1 cellular context compared by ENCODE assay signal in genomic region chr11:118338637-118339061, GRCh38.
TF ChIP-seq lines count a peak whose summit lies in the region.

No MANE protein-coding gene starts in this region.

TF ChIP-seq in GM12878, 131 proteins besides CTCF, POLR2A, EP300 and RAD21:
- TF ChIP-seq ZBTB33 (IDR thresholded peaks at IDR 0.05) = no peak
- peak; percentile 41; a peak in 2 of 4 replicates for TF ChIP-seq IKZF2 (IDR thresholded peaks at IDR 0.05)
- TF ChIP-seq ATF7 (IDR thresholded peaks at IDR 0.05; ENCODE audit: low read depth) = peak; percentile 91
- TF ChIP-seq, protein P1, sequence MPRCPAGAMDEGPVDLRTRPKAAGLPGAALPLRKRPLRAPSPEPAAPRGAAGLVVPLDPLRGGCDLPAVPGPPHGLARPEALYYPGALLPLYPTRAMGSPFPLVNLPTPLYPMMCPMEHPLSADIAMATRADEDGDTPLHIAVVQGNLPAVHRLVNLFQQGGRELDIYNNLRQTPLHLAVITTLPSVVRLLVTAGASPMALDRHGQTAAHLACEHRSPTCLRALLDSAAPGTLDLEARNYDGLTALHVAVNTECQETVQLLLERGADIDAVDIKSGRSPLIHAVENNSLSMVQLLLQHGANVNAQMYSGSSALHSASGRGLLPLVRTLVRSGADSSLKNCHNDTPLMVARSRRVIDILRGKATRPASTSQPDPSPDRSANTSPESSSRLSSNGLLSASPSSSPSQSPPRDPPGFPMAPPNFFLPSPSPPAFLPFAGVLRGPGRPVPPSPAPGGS (IDR thresholded peaks at IDR 0.05; ENCODE audit: borderline replicate concordance, insufficient read depth, low read depth, low read length, poor library complexity, severe bottlenecking) = no peak
- no peak for TF ChIP-seq SIN3A (IDR thresholded peaks at IDR 0.05; ENCODE audit: low read depth, low read length)
- TF ChIP-seq ZNF217 (IDR thresholded peaks at IDR 0.05) = no peak
- TF ChIP-seq, protein P2, sequence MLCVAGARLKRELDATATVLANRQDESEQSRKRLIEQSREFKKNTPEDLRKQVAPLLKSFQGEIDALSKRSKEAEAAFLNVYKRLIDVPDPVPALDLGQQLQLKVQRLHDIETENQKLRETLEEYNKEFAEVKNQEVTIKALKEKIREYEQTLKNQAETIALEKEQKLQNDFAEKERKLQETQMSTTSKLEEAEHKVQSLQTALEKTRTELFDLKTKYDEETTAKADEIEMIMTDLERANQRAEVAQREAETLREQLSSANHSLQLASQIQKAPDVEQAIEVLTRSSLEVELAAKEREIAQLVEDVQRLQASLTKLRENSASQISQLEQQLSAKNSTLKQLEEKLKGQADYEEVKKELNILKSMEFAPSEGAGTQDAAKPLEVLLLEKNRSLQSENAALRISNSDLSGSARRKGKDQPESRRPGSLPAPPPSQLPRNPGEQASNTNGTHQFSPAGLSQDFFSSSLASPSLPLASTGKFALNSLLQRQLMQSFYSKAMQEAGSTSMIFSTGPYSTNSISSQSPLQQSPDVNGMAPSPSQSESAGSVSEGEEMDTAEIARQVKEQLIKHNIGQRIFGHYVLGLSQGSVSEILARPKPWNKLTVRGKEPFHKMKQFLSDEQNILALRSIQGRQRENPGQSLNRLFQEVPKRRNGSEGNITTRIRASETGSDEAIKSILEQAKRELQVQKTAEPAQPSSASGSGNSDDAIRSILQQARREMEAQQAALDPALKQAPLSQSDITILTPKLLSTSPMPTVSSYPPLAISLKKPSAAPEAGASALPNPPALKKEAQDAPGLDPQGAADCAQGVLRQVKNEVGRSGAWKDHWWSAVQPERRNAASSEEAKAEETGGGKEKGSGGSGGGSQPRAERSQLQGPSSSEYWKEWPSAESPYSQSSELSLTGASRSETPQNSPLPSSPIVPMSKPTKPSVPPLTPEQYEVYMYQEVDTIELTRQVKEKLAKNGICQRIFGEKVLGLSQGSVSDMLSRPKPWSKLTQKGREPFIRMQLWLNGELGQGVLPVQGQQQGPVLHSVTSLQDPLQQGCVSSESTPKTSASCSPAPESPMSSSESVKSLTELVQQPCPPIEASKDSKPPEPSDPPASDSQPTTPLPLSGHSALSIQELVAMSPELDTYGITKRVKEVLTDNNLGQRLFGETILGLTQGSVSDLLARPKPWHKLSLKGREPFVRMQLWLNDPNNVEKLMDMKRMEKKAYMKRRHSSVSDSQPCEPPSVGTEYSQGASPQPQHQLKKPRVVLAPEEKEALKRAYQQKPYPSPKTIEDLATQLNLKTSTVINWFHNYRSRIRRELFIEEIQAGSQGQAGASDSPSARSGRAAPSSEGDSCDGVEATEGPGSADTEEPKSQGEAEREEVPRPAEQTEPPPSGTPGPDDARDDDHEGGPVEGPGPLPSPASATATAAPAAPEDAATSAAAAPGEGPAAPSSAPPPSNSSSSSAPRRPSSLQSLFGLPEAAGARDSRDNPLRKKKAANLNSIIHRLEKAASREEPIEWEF (IDR thresholded peaks at IDR 0.05; ENCODE audit: insufficient replicate concordance, low read depth, low read length) = no peak
- no peak for TF ChIP-seq SPI1 (IDR thresholded peaks at IDR 0.05; ENCODE audit: borderline replicate concordance, insufficient read depth, low read depth, low read length)
